ENCODE assay signal across 8 cellular contexts in genomic region chr11:59171508-59172322, GRCh38. TPM values are rescaled to one million over a fixed set of nuclear protein-coding genes. Genes with fewer than 3 reads are reported as not detected.
DNase-seq lines count a peak whose midpoint lies in the region; ATAC-seq and TF ChIP-seq lines count a peak whose summit lies in the region.

DTX4 (plus strand) TSS chr11:59172132; CDS start chr11:59172596, 464 bp downstream.

- ATAC-seq in foreskin keratinocyte = peak; percentile 71

- H3K9ac ChIP-seq in GM23248 = 0 out of 2 replicates have a peak within 1 kb of the TSS, but pooled peaks have one; percentile 18

- H3K79me2 ChIP-seq in GM23248 (ENCODE audit: insufficient read depth) = no peaks in the 10 kb centered on the region

- H3K4me3 ChIP-seq in GM23248 (peak within 1 kb of the TSS; percentile 74), neuron (ENCODE audit: low read length) (peak within 1 kb of the TSS; percentile 98)

- peak within 1 kb of the TSS; percentile 93 for H3K4me2 ChIP-seq in GM23248 (ENCODE audit: unreplicated experiment)

- no peaks in the 10 kb centered on the region for H3K9me2 ChIP-seq in GM23248 (ENCODE audit: insufficient read depth)

- H3K27ac ChIP-seq in GM23248 = no peak within 1 kb of the TSS
- peak within 1 kb of the TSS; percentile 84 for H3K27ac ChIP-seq in foreskin keratinocyte

- H2AFZ ChIP-seq in GM23248 (peak within 1 kb of the TSS; percentile 81), neuron (ENCODE audit: low read depth, low read length) (peak within 1 kb of the TSS; percentile 6)

- no peaks in the 10 kb centered on the region for H4K20me1 ChIP-seq in GM23248 (ENCODE audit: insufficient read depth)

- peak; percentile 95 for TF ChIP-seq CTCF in foreskin keratinocyte (conservative IDR thresholded peaks at IDR 0.05)

- DNase-seq in ELF-1 (ENCODE audit: low read depth, low spot score) (peak; percentile 97), GM23248 (peak; percentile 95), Kasumi-1 (lab: John Stamatoyannopoulos, UW) (peak; percentile 87), SHP77 (lab: John Stamatoyannopoulos, UW) (peak; percentile 59 to 60), activated gamma-delta T cell treated with Interleukin-2 at 50 U/mL for 16 hours (peak; percentile 90), foreskin keratinocyte (peak; percentile 55 to 78), stromal cell of bone marrow (ENCODE audit: low read depth) (peak; percentile 65)

- H3K4me1 ChIP-seq in GM23248 (ENCODE audit: insufficient read depth) (peaks cover 12% of the 10 kb centered on the region), foreskin keratinocyte (peaks cover 5% of the 10 kb centered on the region), neuron (ENCODE audit: insufficient read depth, low read length) (peaks cover 44% of the 10 kb centered on the region)

- 0 out of 2 replicates have a peak, but pooled peaks cover 7% of the 10 kb centered on the region for H3F3A ChIP-seq in GM23248 (ENCODE audit: insufficient read depth)

- 1 to 2% methylated on average over 45 to 64 of the region's 64 CpGs for WGBS in GM23248 (ENCODE audit: low coverage in 1 of 2, low lambda C conversion rate in 2 of 2, missing lambda C conversion rate in 2 of 2), 2 experiments

- H3K9me3 ChIP-seq in GM23248 (ENCODE audit: low read depth) (no peaks in the 10 kb centered on the region), neuron (ENCODE audit: low read length) (peaks cover 6% of the 10 kb centered on the region)

- H3K36me3 ChIP-seq in GM23248 (ENCODE audit: low read depth) = no peaks in the 10 kb centered on the region
- H3K36me3 ChIP-seq in neuron (ENCODE audit: insufficient read depth, low read length) = peaks cover 15% of the 10 kb centered on the region

- H3K27me3 ChIP-seq in GM23248 (replicated peaks; ENCODE audit: insufficient read depth) (peaks cover 20% of the 10 kb centered on the region; the same call in 1 of the 2 replicates), foreskin keratinocyte (no peaks in the 10 kb centered on the region), neuron (ENCODE audit: insufficient read depth, low read length) (no peaks in the 10 kb centered on the region)

- in situ Hi-C loops in GM23248 (cut with MboI) = no loop called here

RNA-seq across cellular contexts. Expression of gene DTX4, which starts in this region (rescaled TPM):
- 0.22 and 0.38 TPM in 2 replicates for total RNA-seq in GM23248 (2014; rRNA removed; shearing (Covaris generic))
- polyA plus RNA-seq in GM23248 (2016; fragmentation: Nextera tagmentation; extraction: Ambion mirVana) (0.10 and 0.16 TPM in 2 replicates), foreskin keratinocyte (2.3 and 2.7 TPM in 2 replicates)
- 5.7 and 6.2 TPM in 2 replicates for total RNA-seq in foreskin keratinocyte

Comparison
In these comparisons a context has a peak if more than half of its experiments do, and no peak if none do; other contexts are left out.
1. Peak in DNase-seq, H3K4me3 ChIP-seq, H3K9ac ChIP-seq and H3K4me2 ChIP-seq in GM23248; RNA of the gene not detected or under 1 TPM.